12 cellular contexts compared by ENCODE assay signal in the genomic region with DNA sequence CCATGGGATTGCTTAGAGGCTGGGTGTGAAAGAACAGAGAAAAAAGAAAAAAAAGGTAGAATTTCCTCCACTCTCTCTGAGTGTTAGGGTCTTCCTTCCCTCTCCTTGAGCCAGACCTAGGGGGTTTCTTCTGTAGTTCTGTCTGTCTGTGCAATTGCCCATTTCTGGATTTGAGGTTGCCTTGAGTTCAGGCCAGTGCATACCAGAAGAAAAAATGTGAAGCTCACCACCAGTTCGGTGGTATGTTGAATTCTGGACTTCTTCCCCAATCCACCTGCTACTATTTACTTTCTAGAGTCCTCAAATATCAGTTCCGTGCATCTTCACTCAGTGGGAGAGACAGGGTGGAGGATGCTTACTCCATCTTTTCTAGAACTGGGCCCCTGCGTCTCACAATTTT. TPM values are rescaled to one million over a fixed set of nuclear protein-coding genes. Genes with fewer than 3 reads are reported as not detected.
DNase-seq lines count a peak whose midpoint lies in the region; ATAC-seq and TF ChIP-seq lines count a peak whose summit lies in the region.
"Had no signal": no experiment of that assay in that cellular context is flagged by ENCODE, and none has a peak within 500 bp of the region (broad histone marks: within the 10 kb centered on the region; RNA-seq: fewer than 3 reads in every experiment).

No MANE protein-coding gene starts in this region.

- intact Hi-C loops in psoas muscle (cut with DNase I) (loop anchor here in 1 of 2 donors (5.0 kb wide), 1 partner anchor 93 kb away; no protein-coding TSS in a partner anchor), right cardiac atrium (cut with DNase I) (loop anchor here in 1 of 4 donors (5.0 kb wide), 1 partner anchor 378 kb away; no protein-coding TSS in a partner anchor)

- peak overlapping the region; percentile 55 to 83 (median 68) for H3K4me2 ChIP-seq in BLaER1 treated with 17β-estradiol and CSF1 and Interleukin-3, amounts not matched to agents 10 nM and 100 nM
- H3K4me2 ChIP-seq: GM23338 had no signal

- H3K4me1 ChIP-seq in BLaER1 treated with 17β-estradiol and CSF1 and Interleukin-3, amounts not matched to agents 10 nM and 100 nM, result peaks cover 33 to 53% (median 47%) of the 10 kb centered on the region in 10 experiments
- H3K4me1 ChIP-seq in psoas muscle (peaks cover 3% of the 10 kb centered on the region), right cardiac atrium (ENCODE audit: control insufficient read depth, insufficient read depth, low read length) (no peaks in the 10 kb centered on the region)

- H4K20me1 ChIP-seq in BLaER1 treated with 17β-estradiol and CSF1 and Interleukin-3, amounts not matched to agents 10 nM and 100 nM, result no peaks in the 10 kb centered on the region; a peak in 1 of 22 replicates

- no peaks in the 10 kb centered on the region for H3K27me3 ChIP-seq in BLaER1 treated with 17β-estradiol and CSF1 and Interleukin-3, amounts not matched to agents 10 nM and 100 nM
- H3K27me3 ChIP-seq in psoas muscle (ENCODE audit: insufficient read depth in 3 of 3, low read length in 2 of 3) (no peaks in the 10 kb centered on the region), right cardiac atrium (ENCODE audit: control insufficient read depth, insufficient read depth) (no peaks in the 10 kb centered on the region)
- H3K27me3 ChIP-seq: heart left ventricle, spleen had no signal

- peak overlapping the region in 6 of 11 experiments; percentile 19 to 51 (median 28); a peak in 10 of 22 replicates for H3K27ac ChIP-seq in BLaER1 treated with 17β-estradiol and CSF1 and Interleukin-3, amounts not matched to agents 10 nM and 100 nM
- H3K27ac ChIP-seq in KOPT-K1 (ENCODE audit: low read depth, low read length, poor library complexity, severe bottlenecking), result peak overlapping the region; percentile 16
- no peak overlapping the region for H3K27ac ChIP-seq in psoas muscle
- H3K27ac ChIP-seq in right cardiac atrium (ENCODE audit: low read length), result no peak overlapping the region
- H3K27ac ChIP-seq: heart left ventricle, spleen had no signal

- peak overlapping the region in 6 of 11 experiments; percentile 1 to 39 (median 6); a peak in 6 of 22 replicates for H3K9ac ChIP-seq in BLaER1 treated with 17β-estradiol and CSF1 and Interleukin-3, amounts not matched to agents 10 nM and 100 nM

- H3K9me3 ChIP-seq in BLaER1 treated with 17β-estradiol and CSF1 and Interleukin-3, amounts not matched to agents 10 nM and 100 nM (replicated peaks in 1 of 11), result no peaks in the 10 kb centered on the region
- no peaks in the 10 kb centered on the region for H3K9me3 ChIP-seq in KOPT-K1 (ENCODE audit: insufficient read depth, low read length, poor library complexity, severe bottlenecking)
- no peaks in the 10 kb centered on the region for H3K9me3 ChIP-seq in psoas muscle
- no peaks in the 10 kb centered on the region for H3K9me3 ChIP-seq in right cardiac atrium (ENCODE audit: control insufficient read depth, low read length)
- H3K9me3 ChIP-seq: heart left ventricle, spleen had no signal

- DNase-seq in astrocyte of the hippocampus (ENCODE audit: low read depth, low spot score) (peak; percentile 43), psoas muscle (no peak), OCI-M1 (lab: John Stamatoyannopoulos, UW) (no peak), right cardiac atrium (no peak)
- DNase-seq: NCI-H2029 treated with DMSO at 0.1 percent for 48 hours had no signal

- 72 to 78% (median 76%) methylated on average over 3 of the region's 3 CpGs for WGBS in psoas muscle, 3 donors
- WGBS in right cardiac atrium, result 76% methylated on average over 3 of the region's 3 CpGs

- no peak for TF ChIP-seq CTCF in psoas muscle (IDR thresholded peaks at IDR 0.05)

- ATAC-seq in psoas muscle (peak in 3 of 4 donors; percentile 6 to 12 (median 7)), right cardiac atrium (no peak), HG03095 (IDR thresholded peaks at IDR 0.05; ENCODE audit: unreplicated experiment) (no peak)

- H3K36me3 ChIP-seq in BLaER1 treated with 17β-estradiol and CSF1 and Interleukin-3, amounts not matched to agents 10 nM and 100 nM, result no peaks in the 10 kb centered on the region
- no peaks in the 10 kb centered on the region for H3K36me3 ChIP-seq in KOPT-K1 (ENCODE audit: insufficient read depth, low read length)
- no peaks in the 10 kb centered on the region for H3K36me3 ChIP-seq in psoas muscle (ENCODE audit: insufficient read depth in 1 of 2, low read depth in 1 of 2)
- H3K36me3 ChIP-seq: heart left ventricle, spleen had no signal

- H3K4me3 ChIP-seq in BLaER1 treated with 17β-estradiol and CSF1 and Interleukin-3, amounts not matched to agents 10 nM and 100 nM, result no peak overlapping the region
- H3K4me3 ChIP-seq in psoas muscle, result no peak overlapping the region
- H3K4me3 ChIP-seq in right cardiac atrium (ENCODE audit: low read length), result no peak overlapping the region
- H3K4me3 ChIP-seq: GM23338, heart left ventricle, spleen had no signal

RNA-seq across cellular contexts. Expression of gene SELENOI, which starts 15.3 kb away (rescaled TPM):
- total RNA-seq in psoas muscle, result 10 to 100 TPM; 15.7 to 40.5 (median 20.1) TPM
- 10 to 100 TPM in 1 of 3 donors, 1 to 10 TPM in 2; 3.7 to 11.3 (median 7.3) TPM for polyA plus RNA-seq in psoas muscle
- 10 to 100 TPM; 14.3 to 20.2 (median 16.6) TPM for total RNA-seq in right cardiac atrium
- polyA plus RNA-seq in right cardiac atrium, result 3.8 TPM

RNA-seq across cellular contexts. Expression of gene ADGRF3, which starts 16.0 kb away (rescaled TPM):
- total RNA-seq in psoas muscle (under 1 TPM in 2 of 4 donors, not detected in 2; 0.17 to 0.48 TPM), right cardiac atrium (under 1 TPM in 1 of 4 donors, not detected in 3; 0.11 TPM)
- polyA plus RNA-seq in psoas muscle (under 1 TPM in 2 of 3 donors, not detected in 1; 0.03 to 0.19 TPM), right cardiac atrium (0.14 TPM)
- polyA plus RNA-seq: AG04450 had no signal

Comparison
In these comparisons a context has a peak if more than half of its experiments do, and no peak if none do; other contexts are left out.
1. H3K27ac ChIP-seq: peak in BLaER1 treated with 17β-estradiol and CSF1 and Interleukin-3, amounts not matched to agents 10 nM and 100 nM (6 of 11) and KOPT-K1 (single experiment); none in psoas muscle (single experiment) and right cardiac atrium (single experiment).
2. ATAC-seq: peak in psoas muscle (3 of 4); none in right cardiac atrium (0 of 2) and HG03095 (single experiment).